In genomic region chr1:165073402-165074007, GRCh38 we compare ENCODE assay signal across 1 cellular context.
A peak's percentile ranks its signal among the peaks of the same experiment; 100 is the strongest.
TF ChIP-seq lines count a peak whose summit lies in the region.

No MANE protein-coding gene starts in this region.

TF ChIP-seq in H1, 55 proteins besides CTCF, POLR2A, EP300 and RAD21:
- TF ChIP-seq SIX5 (IDR thresholded peaks at IDR 0.05; ENCODE audit: low read depth, low read length), result no peak
- TF ChIP-seq JUN (IDR thresholded peaks at IDR 0.05; ENCODE audit: low read depth, low read length), result 0 out of 2 replicates have a peak, but pooled peaks have one; percentile 8
